Comparison of ENCODE assay signal across 12 cellular contexts in the genomic region with DNA sequence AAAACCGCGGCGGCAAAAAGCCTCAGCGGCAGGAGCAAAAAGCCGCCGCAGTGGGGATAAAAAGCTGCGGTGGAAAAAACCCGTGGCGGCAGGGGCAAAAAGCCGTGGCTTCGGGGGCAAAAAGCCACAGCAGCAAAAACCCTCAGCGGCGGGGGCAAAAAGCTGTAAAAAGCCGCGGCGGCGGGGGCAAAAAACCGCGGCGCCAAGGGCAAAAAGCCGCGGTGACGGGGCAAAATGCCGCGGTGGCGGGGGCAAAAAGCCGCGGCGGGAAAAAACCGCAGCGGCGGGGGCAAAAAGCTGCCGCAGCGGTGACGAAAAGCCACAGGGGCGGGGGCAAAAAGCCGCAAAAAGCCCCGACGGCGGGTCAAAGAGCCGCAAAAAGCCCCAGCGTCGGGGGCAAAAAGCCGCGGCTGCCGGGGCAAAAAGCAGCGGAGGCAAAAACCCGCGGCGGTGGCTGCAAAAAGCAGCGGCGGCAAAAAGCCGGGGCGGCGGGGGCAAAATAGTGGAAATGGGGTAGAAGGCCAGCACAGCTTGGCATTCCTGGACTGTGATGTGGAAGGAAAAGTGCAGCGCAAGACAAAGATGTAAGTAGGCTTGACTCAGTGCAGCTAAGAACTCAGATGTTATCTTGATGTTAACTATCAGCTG.
A peak's percentile ranks its signal among the peaks of the same experiment; 100 is the strongest.
DNase-seq lines count a peak whose midpoint lies in the region; ATAC-seq, FAIRE-seq and TF ChIP-seq lines count a peak whose summit lies in the region.
"Had no signal": no experiment of that assay in that cellular context is flagged by ENCODE, and none has a peak within 500 bp of the region (broad histone marks: within the 10 kb centered on the region; RNA-seq: fewer than 3 reads in every experiment).

No MANE protein-coding gene starts in this region.

- no peaks in the 10 kb centered on the region for H3K36me3 ChIP-seq in mesenchymal stem cell (ENCODE audit: control insufficient read depth in 1 of 2, insufficient read depth in 2 of 2, low read depth in 1 of 2, low read length in 2 of 2)
- H3K36me3 ChIP-seq in uterus, result no peaks in the 10 kb centered on the region

- no peak overlapping the region for H3K18ac ChIP-seq in mesenchymal stem cell (ENCODE audit: low read depth in 1 of 2, low read length in 2 of 2)

- FAIRE-seq in urothelium cell line (lab: Jason Lieb, UNC), result no peak
- FAIRE-seq: GM19239 had no signal

- no peak overlapping the region for H3K4me2 ChIP-seq in mesenchymal stem cell (ENCODE audit: low read length, poor library complexity, severe bottlenecking)

- no peak overlapping the region for H3K27ac Mint-ChIP-seq in brain
- H3K27ac Mint-ChIP-seq: activated T-helper 17 cell treated with anti-CD3 and anti-CD28 coated beads, Interleukin-2, amount 50 U/mL, for 72 hours had no signal

- no peak overlapping the region for H4K91ac ChIP-seq in mesenchymal stem cell (ENCODE audit: low read length)

- H2BK15ac ChIP-seq in mesenchymal stem cell (ENCODE audit: low read depth, poor library complexity, severe bottlenecking), result peak overlapping the region; percentile 52

- H3K27me3 ChIP-seq in mesenchymal stem cell (ENCODE audit: control insufficient read depth in 1 of 2, insufficient read depth in 1 of 2, low read length in 2 of 2), result peaks cover 0 to 17% of the 10 kb centered on the region in 2 experiments
- H3K27me3 ChIP-seq in uterus, result peaks cover 0 to 14% of the 10 kb centered on the region in 2 donors

- no peak overlapping the region for H3K23ac ChIP-seq in mesenchymal stem cell (ENCODE audit: low read length in 2 of 2)

- H3K27me3 Mint-ChIP-seq in brain, result peaks cover 62% of the 10 kb centered on the region

- no peak overlapping the region for H2AFZ ChIP-seq in mesenchymal stem cell (ENCODE audit: low read depth, low read length)

- peaks cover 0 to 5% (median 0%) of the 10 kb centered on the region in 5 experiments for H3K9me3 Mint-ChIP-seq in brain

- DNase-seq in stimulated activated CD4-positive, alpha-beta T cell treated with anti-CD3 and anti-CD28 coated beads, Interleukin-15, amount 100 ng/mL, for 24 hours, result peak; percentile 1
- DNase-seq in stimulated activated CD4-positive, alpha-beta T cell treated with anti-CD3 and anti-CD28 coated beads, Interleukin-12 subunit alpha, Interleukin-12 subunit beta, amount 100 ng/mL, for 4 hours, result no peak
- DNase-seq in mesenchymal stem cell, result no peak
- peak; percentile 15 for DNase-seq in urothelium cell line (ENCODE audit: low spot score)
- DNase-seq in uterus, result no peak
- no peak for DNase-seq in stimulated activated naive CD4-positive, alpha-beta T cell treated with Interleukin-2 at 50 U/mL for 16 hours (lab: John Stamatoyannopoulos, UW)
- DNase-seq: COR-L47, IMR-90 had no signal

- H3K79me1 ChIP-seq in mesenchymal stem cell (replicated peaks; ENCODE audit: low read length, poor library complexity, severe bottlenecking), result no peaks in the 10 kb centered on the region

- H3K9me3 ChIP-seq in mesenchymal stem cell (ENCODE audit: control insufficient read depth, low read length), result no peaks in the 10 kb centered on the region
- H3K9me3 ChIP-seq in uterus, result no peaks in the 10 kb centered on the region

- H3K14ac ChIP-seq in mesenchymal stem cell (ENCODE audit: low read length in 2 of 2), result no peak overlapping the region

- intact Hi-C loops in uterus (cut with DNase I; ENCODE audit: low total_unique reads), result no loop called here

- H2BK120ac ChIP-seq in mesenchymal stem cell (ENCODE audit: low read depth, low read length), result no peak overlapping the region

- no peak overlapping the region for H2BK12ac ChIP-seq in mesenchymal stem cell (ENCODE audit: low read length in 2 of 2)

- H3K27ac ChIP-seq in mesenchymal stem cell (ENCODE audit: low read length, poor library complexity, severe bottlenecking) (no peak overlapping the region), uterus (no peak overlapping the region)

- no peak for TF ChIP-seq POLR2A in uterus (IDR thresholded peaks at IDR 0.05)

- H4K8ac ChIP-seq in mesenchymal stem cell (ENCODE audit: low read length), result no peak overlapping the region

- H3K36me3 Mint-ChIP-seq in brain, result no peaks in the 10 kb centered on the region

- H3K4me3 ChIP-seq in mesenchymal stem cell (ENCODE audit: insufficient read depth in 1 of 2, low read depth in 1 of 2, low read length in 2 of 2) (peak overlapping the region in 1 of 2 experiments; percentile 53), uterus (no peak overlapping the region)

- H3K4me3 Mint-ChIP-seq in brain, result peak overlapping the region; percentile 80 to 91 (median 83)
- H3K4me3 Mint-ChIP-seq: activated T-helper 17 cell treated with anti-CD3 and anti-CD28 coated beads, Interleukin-2, amount 50 U/mL, for 72 hours had no signal

- no peak for ATAC-seq in HG02852 (IDR thresholded peaks at IDR 0.05; ENCODE audit: unreplicated experiment)
- ATAC-seq: activated T-helper 17 cell treated with anti-CD3 and anti-CD28 coated beads, Interleukin-2, amount 50 U/mL, for 72 hours had no signal

- H2BK5ac ChIP-seq in mesenchymal stem cell (ENCODE audit: low read depth, low read length, poor library complexity, severe bottlenecking), result no peak overlapping the region

- peak overlapping the region; percentile 32 for H3K9ac ChIP-seq in mesenchymal stem cell (ENCODE audit: low read length)

- peaks cover 11% of the 10 kb centered on the region for H3K4me1 Mint-ChIP-seq in brain

- TF ChIP-seq CTCF in brain (conservative IDR thresholded peaks at IDR 0.05) (no peak), uterus (IDR thresholded peaks at IDR 0.05) (no peak)

- no peak overlapping the region for H3K4ac ChIP-seq in mesenchymal stem cell (ENCODE audit: low read depth in 1 of 2, low read length in 2 of 2)

- 5% methylated on average over 56 of the region's 56 CpGs for WGBS in mesenchymal stem cell

- H3K4me1 ChIP-seq in mesenchymal stem cell (ENCODE audit: control insufficient read depth, insufficient read depth, low read depth, low read length) (no peaks in the 10 kb centered on the region), uterus (peaks cover 0 to 7% of the 10 kb centered on the region in 2 donors)

- no peak overlapping the region for H2AK5ac ChIP-seq in mesenchymal stem cell (ENCODE audit: low read length, severe bottlenecking)

Comparison
In these comparisons a context has a peak if more than half of its experiments do, and no peak if none do; other contexts are left out.
1. DNase-seq: peak in stimulated activated CD4-positive, alpha-beta T cell treated with anti-CD3 and anti-CD28 coated beads, Interleukin-15, amount 100 ng/mL, for 24 hours (single experiment) and urothelium cell line (single experiment); none in stimulated activated CD4-positive, alpha-beta T cell treated with anti-CD3 and anti-CD28 coated beads, Interleukin-12 subunit alpha, Interleukin-12 subunit beta, amount 100 ng/mL, for 4 hours (single experiment), mesenchymal stem cell (single experiment), uterus (0 of 2) and stimulated activated naive CD4-positive, alpha-beta T cell treated with Interleukin-2 at 50 U/mL for 16 hours (single experiment).